In the genomic region with DNA sequence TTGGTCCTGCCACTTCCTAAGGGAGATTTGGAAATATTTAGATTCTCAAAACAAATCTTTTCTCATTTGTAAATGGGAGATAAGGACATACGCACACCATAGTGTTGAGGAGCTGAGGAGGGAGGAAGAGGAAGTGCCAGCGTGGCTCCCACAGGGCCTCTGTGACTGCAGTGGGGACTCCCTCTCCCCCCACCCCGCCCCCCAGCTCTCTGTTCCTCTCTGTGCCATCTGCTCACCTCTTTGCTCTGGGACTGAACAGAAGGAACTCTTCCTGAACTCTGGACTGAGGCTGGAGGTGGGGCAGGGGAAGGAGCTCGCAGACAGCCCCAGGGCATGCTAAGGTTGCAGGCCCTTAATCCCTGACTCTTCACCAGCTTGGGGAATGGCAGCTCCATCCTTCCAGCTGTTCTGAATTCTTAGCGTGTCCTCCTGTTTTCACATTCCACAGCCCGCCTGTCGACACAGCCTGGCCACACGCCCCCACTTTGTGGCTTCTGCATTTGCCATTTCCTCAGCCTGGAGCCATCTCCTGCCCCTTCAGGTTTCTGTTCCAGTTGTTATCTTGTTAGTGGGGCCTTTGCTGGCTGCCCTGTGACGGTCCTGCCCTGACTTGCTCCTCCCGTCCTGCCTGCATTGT, we compare ENCODE assay signal across 8 cellular contexts.
A peak's percentile ranks its signal among the peaks of the same experiment; 100 is the strongest.
DNase-seq lines count a peak whose midpoint lies in the region; ATAC-seq and TF ChIP-seq lines count a peak whose summit lies in the region.

No MANE protein-coding gene starts in this region.

- DNase-seq in EH (ENCODE audit: low read depth) (peak; percentile 60), NCI-H69 (lab: John Stamatoyannopoulos, UW) (peak; percentile 30), HuH-7 (ENCODE audit: low spot score) (no peak)
- DNase-seq in central memory CD8-positive, alpha-beta T cell (ENCODE audit: low spot score in 2 of 2), result no peak
- no peak for DNase-seq in activated CD4-positive, CD25-positive, alpha-beta regulatory T cell (lab: John Stamatoyannopoulos, UW)

- no peaks in the 10 kb centered on the region for H3K9me3 Mint-ChIP-seq in central memory CD8-positive, alpha-beta T cell
- H3K9me3 Mint-ChIP-seq in nephron, result no peaks in the 10 kb centered on the region

- ATAC-seq in central memory CD8-positive, alpha-beta T cell (replicated peaks; ENCODE audit: extremely low read depth, poor library complexity, severe bottlenecking), result no peak
- ATAC-seq in HG03135 (IDR thresholded peaks at IDR 0.05; ENCODE audit: unreplicated experiment), result no peak
- no peak for ATAC-seq in GM19023 (IDR thresholded peaks at IDR 0.05; ENCODE audit: unreplicated experiment)

- peak overlapping the region; percentile 19 for H3K27ac Mint-ChIP-seq in central memory CD8-positive, alpha-beta T cell (ENCODE audit: low read depth)
- peak overlapping the region; percentile 64 to 86 (median 82) for H3K27ac Mint-ChIP-seq in nephron

- peaks cover 75% of the 10 kb centered on the region for H3K36me3 Mint-ChIP-seq in central memory CD8-positive, alpha-beta T cell (ENCODE audit: insufficient read depth)
- H3K36me3 Mint-ChIP-seq in nephron (ENCODE audit: low read depth), result peaks cover 69% of the 10 kb centered on the region

- no peak for TF ChIP-seq CTCF in nephron (IDR thresholded peaks at IDR 0.05; ENCODE audit: unreplicated experiment in 3 of 3)

- no peaks in the 10 kb centered on the region for H3K27me3 Mint-ChIP-seq in central memory CD8-positive, alpha-beta T cell
- H3K27me3 Mint-ChIP-seq in nephron (ENCODE audit: low read depth), result no peaks in the 10 kb centered on the region

- H3K4me1 Mint-ChIP-seq in central memory CD8-positive, alpha-beta T cell, result peaks cover 22% of the 10 kb centered on the region
- H3K4me1 Mint-ChIP-seq in nephron, result peaks cover 40% of the 10 kb centered on the region

- no peak overlapping the region for H3K4me3 Mint-ChIP-seq in central memory CD8-positive, alpha-beta T cell
- H3K4me3 Mint-ChIP-seq in nephron, result peak overlapping the region in 1 of 3 experiments; percentile 44

Comparison
In these comparisons a context has a peak if more than half of its experiments do, and no peak if none do; other contexts are left out.
1. DNase-seq: peak in EH (single experiment) and NCI-H69 (single experiment); none in central memory CD8-positive, alpha-beta T cell (0 of 2), activated CD4-positive, CD25-positive, alpha-beta regulatory T cell (0 of 4) and HuH-7 (single experiment).